ENCODE assay signal across 1 cellular context in genomic region chr17:67456103-67456502, GRCh38.
TF ChIP-seq lines count a peak whose summit lies in the region.

No MANE protein-coding gene starts in this region.

TF ChIP-seq in SK-N-SH treated with all-trans-retinoic acid at 6 μM for 48 hours, 23 proteins besides CTCF, POLR2A, EP300 and RAD21 (continued from another document):
- no peak for TF ChIP-seq TSHZ2 (CRISPR knock-in tag; IDR thresholded peaks at IDR 0.05)
- no peak for TF ChIP-seq ARNTL (CRISPR knock-in tag; IDR thresholded peaks at IDR 0.05; ENCODE audit: borderline replicate concordance, low read depth)
TF ChIP-seq in SK-N-SH treated with all-trans-retinoic acid at 6 μM for 48 hours: peak in this region for 0.
